In the genomic region with DNA sequence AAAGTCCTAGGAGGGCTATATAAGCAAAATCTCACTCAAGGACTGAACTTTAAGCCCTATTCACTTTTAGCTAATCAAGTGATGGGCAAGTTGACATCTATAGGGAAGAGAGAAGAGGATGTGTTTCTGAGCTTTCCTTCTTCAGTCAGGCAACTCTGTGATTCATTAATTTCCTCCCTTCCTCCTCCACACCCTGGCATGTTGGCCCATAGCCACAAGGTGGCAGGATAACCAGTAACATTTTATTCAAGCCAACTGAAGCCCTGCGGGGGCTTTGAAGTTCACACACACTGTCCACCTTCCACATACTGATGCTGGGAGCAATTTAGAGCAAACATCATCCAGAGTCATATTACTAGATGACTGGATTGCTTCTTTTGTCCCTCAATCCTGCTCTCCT, we compare ENCODE assay signal across 8 cellular contexts.
A peak's percentile ranks its signal among the peaks of the same experiment; 100 is the strongest.
DNase-seq lines count a peak whose midpoint lies in the region; ATAC-seq and FAIRE-seq lines count a peak whose summit lies in the region.
"Not testable (repeated sequence)": the region's sequence is repeated elsewhere in the genome, so short reads cannot be mapped to it uniquely, and the experiment has no call there.

No MANE protein-coding gene starts in this region.

- ATAC-seq in GM18517 (IDR thresholded peaks at IDR 0.05; ENCODE audit: unreplicated experiment) = peak; percentile 80
- ATAC-seq in GM19438 (IDR thresholded peaks at IDR 0.05; ENCODE audit: low read depth, unreplicated experiment) = peak; percentile 64
- ATAC-seq in GM21737 (IDR thresholded peaks at IDR 0.05; ENCODE audit: unreplicated experiment) = peak; percentile 85
- ATAC-seq in HG03060 (IDR thresholded peaks at IDR 0.05; ENCODE audit: low read depth, unreplicated experiment) = peak; percentile 57
- ATAC-seq in HG03469 (IDR thresholded peaks at IDR 0.05; ENCODE audit: unreplicated experiment) = peak; percentile 86
- ATAC-seq in activated CD4-positive, CD25-positive, alpha-beta regulatory T cell treated with anti-CD3 and anti-CD28 coated beads, Interleukin-2, amount 50 U/mL, for 24 hours = peak; percentile 58 to 61
- ATAC-seq in stimulated activated naive B cell treated with anti-CD40 and anti-IgM and Interleukin-4, amounts not matched to agents 10 μg/mL and 1 μg/mL and 100 μg/mL, for 72 hours (replicated peaks) = peak; percentile 89 to 96

- not testable (repeated sequence) for H3K27ac Mint-ChIP-seq in stimulated activated naive B cell treated with anti-CD40 and anti-IgM and Interleukin-4, amounts not matched to agents 10 μg/mL and 1 μg/mL and 100 μg/mL, for 72 hours

- not testable (repeated sequence) for H3K4me3 Mint-ChIP-seq in stimulated activated naive B cell treated with anti-CD40 and anti-IgM and Interleukin-4, amounts not matched to agents 10 μg/mL and 1 μg/mL and 100 μg/mL, for 72 hours

- H3K36me3 Mint-ChIP-seq in stimulated activated naive B cell treated with anti-CD40 and anti-IgM and Interleukin-4, amounts not matched to agents 10 μg/mL and 1 μg/mL and 100 μg/mL, for 72 hours = not testable (repeated sequence)

- not testable (repeated sequence) for H3K9me3 Mint-ChIP-seq in stimulated activated naive B cell treated with anti-CD40 and anti-IgM and Interleukin-4, amounts not matched to agents 10 μg/mL and 1 μg/mL and 100 μg/mL, for 72 hours

- H3K4me1 Mint-ChIP-seq in stimulated activated naive B cell treated with anti-CD40 and anti-IgM and Interleukin-4, amounts not matched to agents 10 μg/mL and 1 μg/mL and 100 μg/mL, for 72 hours = not testable (repeated sequence)

- not testable (repeated sequence) for H3K27me3 Mint-ChIP-seq in stimulated activated naive B cell treated with anti-CD40 and anti-IgM and Interleukin-4, amounts not matched to agents 10 μg/mL and 1 μg/mL and 100 μg/mL, for 72 hours

- FAIRE-seq in frontal cortex (lab: Jason Lieb, UNC) = peak; percentile 3

- not testable (repeated sequence) for DNase-seq in frontal cortex (ENCODE audit: low spot score in 2 of 2); stimulated activated naive B cell treated with anti-CD40 and anti-IgM and Interleukin-4, amounts not matched to agents 10 μg/mL and 1 μg/mL and 100 μg/mL, for 72 hours
